ENCODE assay signal across 1 cellular context in the genomic region with DNA sequence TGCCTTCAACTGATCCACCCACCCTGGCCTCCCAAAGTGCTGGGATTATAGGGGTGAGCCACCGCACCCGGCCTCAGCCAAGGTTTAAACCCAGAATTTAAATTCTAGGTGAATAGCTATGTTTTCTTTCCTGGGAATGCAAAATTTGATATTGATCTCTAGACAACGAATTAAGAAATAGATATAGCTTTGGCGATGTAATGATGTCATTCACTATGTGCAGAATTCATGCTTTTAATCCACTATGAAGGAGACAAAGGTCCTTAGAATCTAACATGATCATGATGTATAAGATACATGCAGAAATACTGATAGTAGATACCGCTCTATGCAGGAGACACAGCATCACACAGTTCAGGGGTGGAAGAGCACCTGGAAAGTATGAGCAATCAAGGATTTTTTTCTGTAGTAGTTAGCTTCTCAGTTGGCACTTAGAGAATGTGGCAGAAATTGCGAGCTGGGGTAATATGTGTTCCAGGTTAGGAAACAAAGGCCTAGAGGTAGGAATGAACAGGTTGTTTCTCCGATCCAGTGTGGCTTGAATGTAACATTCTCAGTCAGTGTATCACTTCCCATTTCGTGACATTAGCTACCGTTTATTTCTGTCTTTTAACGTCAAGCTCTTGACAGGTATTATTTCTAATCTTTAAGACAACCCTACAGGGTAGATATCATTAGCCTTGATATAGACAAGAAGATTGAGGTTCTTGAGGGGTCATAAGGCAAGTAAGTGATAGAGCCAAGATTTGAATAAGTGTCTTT.
TF ChIP-seq lines count a peak whose summit lies in the region.

No MANE protein-coding gene starts in this region.

TF ChIP-seq in GM12878, 131 proteins besides CTCF, POLR2A, EP300 and RAD21:
- TF ChIP-seq ASH2L (IDR thresholded peaks at IDR 0.05; ENCODE audit: borderline replicate concordance, low read depth): no peak
- no peak for TF ChIP-seq HDAC6 (IDR thresholded peaks at IDR 0.05; ENCODE audit: unreplicated experiment)
- no peak for TF ChIP-seq SMAD5 (IDR thresholded peaks at IDR 0.05; ENCODE audit: low read depth)
- TF ChIP-seq MEF2A (IDR thresholded peaks at IDR 0.05; ENCODE audit: insufficient read depth, low read depth, low read length): 0 out of 2 replicates have a peak, but pooled peaks have one; percentile 35
- TF ChIP-seq CBX5 (IDR thresholded peaks at IDR 0.05; ENCODE audit: low read depth): no peak
- TF ChIP-seq SPI1 (IDR thresholded peaks at IDR 0.05; ENCODE audit: borderline replicate concordance, insufficient read depth, low read depth, low read length): peak; percentile 82; the same call in 1 of the 2 replicates
